Comparison of ENCODE assay signal across 28 cellular contexts in genomic region chr5:131180407-131180806, GRCh38.
"Had no signal": no experiment of that assay in that cellular context is flagged by ENCODE, and none has a peak within 500 bp of the region (broad histone marks: within the 10 kb centered on the region; RNA-seq: fewer than 3 reads in every experiment).

No MANE protein-coding gene starts in this region.

- H3K27me3 Mint-ChIP-seq: naive B cell; progenitor cell of endocrine pancreas; stimulated activated memory B cell treated with anti-CD40 and anti-IgM and Interleukin-4, amounts not matched to agents 10 μg/mL and 1 μg/mL and 100 μg/mL, for 72 hours; stimulated activated naive CD8-positive, alpha-beta T cell treated with anti-CD3 and anti-CD28 coated beads, Interleukin-15, amount 100 ng/mL, for 72 hours; type B pancreatic cell had no signal

- ATAC-seq: natural killer cell; right lobe of liver; stimulated activated memory B cell treated with anti-CD40 and anti-IgM and Interleukin-4, amounts not matched to agents 10 μg/mL and 1 μg/mL and 100 μg/mL, for 72 hours; stimulated activated naive CD8-positive, alpha-beta T cell treated with anti-CD3 and anti-CD28 coated beads, Interleukin-15, amount 100 ng/mL, for 72 hours had no signal

- H3K4me3 Mint-ChIP-seq: immature natural killer cell; mesothelial cell of epicardium; naive B cell; natural killer cell; nephron progenitor cell; neural progenitor cell; stimulated activated memory B cell treated with anti-CD40 and anti-IgM and Interleukin-4, amounts not matched to agents 10 μg/mL and 1 μg/mL and 100 μg/mL, for 72 hours; stimulated activated naive CD8-positive, alpha-beta T cell treated with anti-CD3 and anti-CD28 coated beads, Interleukin-15, amount 100 ng/mL, for 72 hours; type B pancreatic cell had no signal

- H3K4me1 ChIP-seq: left ventricle myocardium inferior, neural progenitor cell, parathyroid adenoma, right atrium auricular region, right lobe of liver, uterus had no signal

- H3K36me3 ChIP-seq: neural progenitor cell, neutrophil, right atrium auricular region, right lobe of liver, uterus had no signal

- H2AFZ ChIP-seq: neural progenitor cell, parathyroid adenoma had no signal

- H3K27ac ChIP-seq: left ventricle myocardium inferior, neural progenitor cell, neutrophil, parathyroid adenoma, right atrium auricular region, right lobe of liver, tibial nerve, uterus had no signal

- H3K9ac ChIP-seq: neural progenitor cell, parathyroid adenoma had no signal

- H3K4me2 ChIP-seq: neural progenitor cell, smooth muscle cell had no signal

- H3K27me3 ChIP-seq: neural progenitor cell, neutrophil, right atrium auricular region, right lobe of liver, tibial nerve, uterus had no signal

- H3K9me3 ChIP-seq: left ventricle myocardium inferior, neutrophil, right atrium auricular region, right lobe of liver, tibial nerve, uterus had no signal

- H3K9me3 Mint-ChIP-seq: immature natural killer cell; mesothelial cell of epicardium; naive B cell; natural killer cell; nephron progenitor cell; neural progenitor cell; stimulated activated memory B cell treated with anti-CD40 and anti-IgM and Interleukin-4, amounts not matched to agents 10 μg/mL and 1 μg/mL and 100 μg/mL, for 72 hours; stimulated activated naive CD8-positive, alpha-beta T cell treated with anti-CD3 and anti-CD28 coated beads, Interleukin-15, amount 100 ng/mL, for 72 hours; type B pancreatic cell had no signal

- H3K4me1 Mint-ChIP-seq: immature natural killer cell, mesothelial cell of epicardium, natural killer cell, nephron progenitor cell, neural progenitor cell had no signal

- DNase-seq: immature natural killer cell; islet precursor cell; left ventricle myocardium inferior; mesendoderm; naive B cell; natural killer cell; nephron progenitor cell; occipital lobe; right lobe of liver; stimulated activated CD4-positive, alpha-beta T cell treated with anti-CD3 and anti-CD28 coated beads, Interleukin-1b, Interleukin-23, amount 100 ng/mL, for 48 hours; stimulated activated CD4-positive, alpha-beta T cell treated with anti-CD3 and anti-CD28 coated beads, Interleukin-2, amount 100 ng/mL, for 48 hours; stimulated activated CD4-positive, alpha-beta T cell treated with anti-CD3 and anti-CD28 coated beads, Interleukin-4, amount 100 ng/mL, for 4 hours; stimulated activated CD8-positive, alpha-beta memory T cell treated with anti-CD3 and anti-CD28 coated beads, Interleukin-4, amount 100 ng/mL, for 48 hours; stimulated activated naive CD4-positive, alpha-beta T cell treated with Interleukin-2 at 50 U/mL for 16 hours; stimulated activated naive CD8-positive, alpha-beta T cell treated with anti-CD3 and anti-CD28 coated beads, Interleukin-15, amount 100 ng/mL, for 72 hours; substantia nigra; uterus had no signal

- H3K4me3 ChIP-seq: left ventricle myocardium inferior, lung, neural progenitor cell, right atrium auricular region, right lobe of liver, smooth muscle cell, tibial nerve, uterus had no signal

- H3K27ac Mint-ChIP-seq: immature natural killer cell; mesothelial cell of epicardium; natural killer cell; nephron progenitor cell; neural progenitor cell; progenitor cell of endocrine pancreas; stimulated activated memory B cell treated with anti-CD40 and anti-IgM and Interleukin-4, amounts not matched to agents 10 μg/mL and 1 μg/mL and 100 μg/mL, for 72 hours; stimulated activated naive CD8-positive, alpha-beta T cell treated with anti-CD3 and anti-CD28 coated beads, Interleukin-15, amount 100 ng/mL, for 72 hours; type B pancreatic cell had no signal

- H3K36me3 Mint-ChIP-seq: mesothelial cell of epicardium, natural killer cell, neural progenitor cell had no signal
